ENCODE assay signal across 8 cellular contexts in the genomic region with DNA sequence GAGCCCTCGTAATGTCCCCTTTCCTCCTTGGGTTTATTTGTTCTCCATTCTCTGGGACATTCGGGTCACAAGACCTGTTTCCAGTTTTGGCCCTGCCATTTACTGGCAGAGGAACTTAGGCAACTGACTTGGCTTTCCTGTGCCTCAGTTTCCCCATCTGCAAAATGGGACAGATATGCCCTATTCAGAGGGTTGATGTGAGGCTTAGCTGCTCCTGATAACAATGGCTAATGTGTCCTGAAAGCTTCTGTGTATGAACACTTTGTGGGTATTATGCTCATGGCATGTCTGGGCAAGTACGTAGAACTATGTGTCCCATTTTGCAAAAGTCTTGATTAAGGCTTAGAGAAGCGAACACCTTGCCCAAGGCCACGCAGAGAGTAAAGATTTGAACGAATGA. TPM values are rescaled to one million over a fixed set of nuclear protein-coding genes. Genes with fewer than 3 reads are reported as not detected.
A peak's percentile ranks its signal among the peaks of the same experiment; 100 is the strongest.
DNase-seq lines count a peak whose midpoint lies in the region; ATAC-seq and TF ChIP-seq lines count a peak whose summit lies in the region.

No MANE protein-coding gene starts in this region.

- peak; percentile 64 for DNase-seq in activated CD4-positive, alpha-beta T cell treated with anti-CD3 and anti-CD28 coated beads, Interleukin-2, amount 10 ng/mL, durations not matched to agents 24 days and 14 days
- DNase-seq in activated CD4-positive, alpha-beta T cell treated with anti-CD3 and anti-CD28 coated beads, Interleukin-2, amount 50 U/mL, for 4 hours: no peak
- DNase-seq in activated naive CD8-positive, alpha-beta T cell treated with anti-CD3 and anti-CD28 coated beads, Interleukin-2, amount 10 ng/mL, durations not matched to agents 7 days and 5 days: no peak
- DNase-seq in kidney epithelial cell (ENCODE audit: low read depth): no peak
- DNase-seq in suprapubic skin (ENCODE audit: low spot score in 2 of 2): no peak
- no peak for DNase-seq in NCI-H1436 treated with DMSO at 0.1 percent for 48 hours (lab: John Stamatoyannopoulos, UW)
- no peak for DNase-seq in central memory CD4-positive, alpha-beta T cell

- no peak for TF ChIP-seq CTCF in kidney epithelial cell (IDR thresholded peaks at IDR 0.05; ENCODE audit: insufficient read depth, low read length, poor library complexity, severe bottlenecking)
- TF ChIP-seq CTCF in suprapubic skin (IDR thresholded peaks at IDR 0.05): no peak

- H3K27me3 Mint-ChIP-seq in activated CD4-positive, alpha-beta T cell treated with anti-CD3 and anti-CD28 coated beads, Interleukin-2, amount 10 ng/mL, durations not matched to agents 24 days and 14 days: peaks cover 3% of the 10 kb centered on the region
- H3K27me3 Mint-ChIP-seq in activated naive CD8-positive, alpha-beta T cell treated with anti-CD3 and anti-CD28 coated beads, Interleukin-2, amount 10 ng/mL, durations not matched to agents 7 days and 5 days: no peaks in the 10 kb centered on the region

- H3K27me3 ChIP-seq in kidney epithelial cell (ENCODE audit: control insufficient read depth, insufficient read depth, low read length) (no peaks in the 10 kb centered on the region), suprapubic skin (no peaks in the 10 kb centered on the region)

- H3K36me3 ChIP-seq in kidney epithelial cell (ENCODE audit: control insufficient read depth, insufficient read depth, low read length) (no peaks in the 10 kb centered on the region), suprapubic skin (peaks cover 23% of the 10 kb centered on the region)

- peaks cover 30% of the 10 kb centered on the region for H3K36me3 Mint-ChIP-seq in activated CD4-positive, alpha-beta T cell treated with anti-CD3 and anti-CD28 coated beads, Interleukin-2, amount 10 ng/mL, durations not matched to agents 24 days and 14 days (ENCODE audit: low read depth)
- H3K36me3 Mint-ChIP-seq in activated naive CD8-positive, alpha-beta T cell treated with anti-CD3 and anti-CD28 coated beads, Interleukin-2, amount 10 ng/mL, durations not matched to agents 7 days and 5 days: peaks cover 18% of the 10 kb centered on the region

- no peak for TF ChIP-seq POLR2A in suprapubic skin (IDR thresholded peaks at IDR 0.05)

- H3K4me3 ChIP-seq in kidney epithelial cell (ENCODE audit: low read depth, low read length): peak overlapping the region; percentile 91
- H3K4me3 ChIP-seq in suprapubic skin: peak overlapping the region; percentile 93

- H3K27ac Mint-ChIP-seq in activated CD4-positive, alpha-beta T cell treated with anti-CD3 and anti-CD28 coated beads, Interleukin-2, amount 10 ng/mL, durations not matched to agents 24 days and 14 days: peak overlapping the region; percentile 89
- peak overlapping the region; percentile 87 for H3K27ac Mint-ChIP-seq in activated naive CD8-positive, alpha-beta T cell treated with anti-CD3 and anti-CD28 coated beads, Interleukin-2, amount 10 ng/mL, durations not matched to agents 7 days and 5 days

- WGBS in suprapubic skin: 53% methylated on average over 6 of the region's 6 CpGs

- ATAC-seq in activated naive CD8-positive, alpha-beta T cell treated with anti-CD3 and anti-CD28 coated beads, Interleukin-2, amount 10 ng/mL, durations not matched to agents 7 days and 5 days (ENCODE audit: low read depth): no peak
- ATAC-seq in GM19035 (IDR thresholded peaks at IDR 0.05; ENCODE audit: unreplicated experiment): no peak

- peaks cover 3% of the 10 kb centered on the region for H3K9me3 Mint-ChIP-seq in activated CD4-positive, alpha-beta T cell treated with anti-CD3 and anti-CD28 coated beads, Interleukin-2, amount 10 ng/mL, durations not matched to agents 24 days and 14 days
- no peaks in the 10 kb centered on the region for H3K9me3 Mint-ChIP-seq in activated naive CD8-positive, alpha-beta T cell treated with anti-CD3 and anti-CD28 coated beads, Interleukin-2, amount 10 ng/mL, durations not matched to agents 7 days and 5 days

- no peaks in the 10 kb centered on the region for H3K9me3 ChIP-seq in suprapubic skin

- H3K4me3 Mint-ChIP-seq in activated CD4-positive, alpha-beta T cell treated with anti-CD3 and anti-CD28 coated beads, Interleukin-2, amount 10 ng/mL, durations not matched to agents 24 days and 14 days: peak overlapping the region; percentile 87
- peak overlapping the region; percentile 86 for H3K4me3 Mint-ChIP-seq in activated naive CD8-positive, alpha-beta T cell treated with anti-CD3 and anti-CD28 coated beads, Interleukin-2, amount 10 ng/mL, durations not matched to agents 7 days and 5 days

- TF ChIP-seq EP300 in suprapubic skin (IDR thresholded peaks at IDR 0.05): no peak

- POLR2A ChIA-PET in activated naive CD8-positive, alpha-beta T cell treated with anti-CD3 and anti-CD28 coated beads, Interleukin-2, amount 10 ng/mL, durations not matched to agents 7 days and 5 days (lab: Charles Lee): interaction anchor here (0.6 to 3.4 kb wide), 3 partner anchors 31 to 125 kb away, joined by 3 to 18 read pairs (median 3); a partner anchor contains a TSS

- intact Hi-C loops in activated CD4-positive, alpha-beta T cell treated with anti-CD3 and anti-CD28 coated beads, Interleukin-2, amount 10 ng/mL, durations not matched to agents 24 days and 14 days (cut with micrococcal nuclease): no loop called here

- H3K4me1 Mint-ChIP-seq in activated CD4-positive, alpha-beta T cell treated with anti-CD3 and anti-CD28 coated beads, Interleukin-2, amount 10 ng/mL, durations not matched to agents 24 days and 14 days: peaks cover 33% of the 10 kb centered on the region
- peaks cover 29% of the 10 kb centered on the region for H3K4me1 Mint-ChIP-seq in activated naive CD8-positive, alpha-beta T cell treated with anti-CD3 and anti-CD28 coated beads, Interleukin-2, amount 10 ng/mL, durations not matched to agents 7 days and 5 days

- peak overlapping the region; percentile 98 for H3K27ac ChIP-seq in suprapubic skin

- peaks cover 40% of the 10 kb centered on the region for H3K4me1 ChIP-seq in suprapubic skin

RNA-seq across cellular contexts. Expression of a gene that starts 1.0 kb away (rescaled TPM):
- 17.8 and 19.0 TPM in 2 replicates for total RNA-seq in activated CD4-positive, alpha-beta T cell treated with anti-CD3 and anti-CD28 coated beads, Interleukin-2, amount 10 ng/mL, durations not matched to agents 24 days and 14 days
- total RNA-seq in activated naive CD8-positive, alpha-beta T cell treated with anti-CD3 and anti-CD28 coated beads, Interleukin-2, amount 10 ng/mL, durations not matched to agents 7 days and 5 days: 10 to 100 TPM; 25.2 to 26.6 TPM
- total RNA-seq in kidney epithelial cell (32.7 and 35.0 TPM in 2 replicates), suprapubic skin (10 to 100 TPM; 29.4 to 49.9 (median 47.0) TPM)

RNA-seq across cellular contexts. Expression of a gene that starts 1.8 kb away (rescaled TPM):
- total RNA-seq in activated CD4-positive, alpha-beta T cell treated with anti-CD3 and anti-CD28 coated beads, Interleukin-2, amount 10 ng/mL, durations not matched to agents 24 days and 14 days: 20.4 and 21.4 TPM in 2 replicates
- 10 to 100 TPM; 16.0 to 18.4 TPM for total RNA-seq in activated naive CD8-positive, alpha-beta T cell treated with anti-CD3 and anti-CD28 coated beads, Interleukin-2, amount 10 ng/mL, durations not matched to agents 7 days and 5 days
- 8.4 and 9.4 TPM in 2 replicates for total RNA-seq in kidney epithelial cell
- 1 to 10 TPM; 7.6 to 9.2 (median 8.5) TPM for total RNA-seq in suprapubic skin

RNA-seq across cellular contexts. Expression of a gene that starts 4.3 kb away (rescaled TPM):
- total RNA-seq in activated CD4-positive, alpha-beta T cell treated with anti-CD3 and anti-CD28 coated beads, Interleukin-2, amount 10 ng/mL, durations not matched to agents 24 days and 14 days: 12.2 and 12.5 TPM in 2 replicates
- total RNA-seq in activated naive CD8-positive, alpha-beta T cell treated with anti-CD3 and anti-CD28 coated beads, Interleukin-2, amount 10 ng/mL, durations not matched to agents 7 days and 5 days: 10 to 100 TPM; 18.3 to 18.6 TPM
- 5.6 and 7.6 TPM in 2 replicates for total RNA-seq in kidney epithelial cell
- 10 to 100 TPM in 2 of 4 donors, 1 to 10 TPM in 2; 7.6 to 14.2 (median 9.9) TPM for total RNA-seq in suprapubic skin

RNA-seq across cellular contexts. Expression of a gene that starts 20.5 kb away (rescaled TPM):
- total RNA-seq in activated CD4-positive, alpha-beta T cell treated with anti-CD3 and anti-CD28 coated beads, Interleukin-2, amount 10 ng/mL, durations not matched to agents 24 days and 14 days: 9.6 and 10.4 TPM in 2 replicates
- 10 to 100 TPM; 10.1 to 10.4 TPM for total RNA-seq in activated naive CD8-positive, alpha-beta T cell treated with anti-CD3 and anti-CD28 coated beads, Interleukin-2, amount 10 ng/mL, durations not matched to agents 7 days and 5 days
- 14.4 and 22.0 TPM in 2 replicates for total RNA-seq in kidney epithelial cell
- 1 to 10 TPM; 1.8 to 3.1 (median 2.8) TPM for total RNA-seq in suprapubic skin

RNA-seq across cellular contexts. Expression of a gene that starts 23.2 kb away (rescaled TPM):
- 3.6 and 3.7 TPM in 2 replicates for total RNA-seq in activated CD4-positive, alpha-beta T cell treated with anti-CD3 and anti-CD28 coated beads, Interleukin-2, amount 10 ng/mL, durations not matched to agents 24 days and 14 days
- total RNA-seq in activated naive CD8-positive, alpha-beta T cell treated with anti-CD3 and anti-CD28 coated beads, Interleukin-2, amount 10 ng/mL, durations not matched to agents 7 days and 5 days: 1 to 10 TPM; 6.3 to 7.6 TPM
- total RNA-seq in kidney epithelial cell (3.6 and 6.3 TPM in 2 replicates), suprapubic skin (1 to 10 TPM; 4.3 to 8.0 (median 6.5) TPM)
